In genomic region chr14:20332386-20332945, GRCh38 we compare ENCODE assay signal across 1 cellular context.
TF ChIP-seq lines count a peak whose summit lies in the region.

No MANE protein-coding gene starts in this region.

TF ChIP-seq in liver, 16 proteins besides CTCF, POLR2A, EP300 and RAD21 (continued from another document):
- TF ChIP-seq, protein P1, sequence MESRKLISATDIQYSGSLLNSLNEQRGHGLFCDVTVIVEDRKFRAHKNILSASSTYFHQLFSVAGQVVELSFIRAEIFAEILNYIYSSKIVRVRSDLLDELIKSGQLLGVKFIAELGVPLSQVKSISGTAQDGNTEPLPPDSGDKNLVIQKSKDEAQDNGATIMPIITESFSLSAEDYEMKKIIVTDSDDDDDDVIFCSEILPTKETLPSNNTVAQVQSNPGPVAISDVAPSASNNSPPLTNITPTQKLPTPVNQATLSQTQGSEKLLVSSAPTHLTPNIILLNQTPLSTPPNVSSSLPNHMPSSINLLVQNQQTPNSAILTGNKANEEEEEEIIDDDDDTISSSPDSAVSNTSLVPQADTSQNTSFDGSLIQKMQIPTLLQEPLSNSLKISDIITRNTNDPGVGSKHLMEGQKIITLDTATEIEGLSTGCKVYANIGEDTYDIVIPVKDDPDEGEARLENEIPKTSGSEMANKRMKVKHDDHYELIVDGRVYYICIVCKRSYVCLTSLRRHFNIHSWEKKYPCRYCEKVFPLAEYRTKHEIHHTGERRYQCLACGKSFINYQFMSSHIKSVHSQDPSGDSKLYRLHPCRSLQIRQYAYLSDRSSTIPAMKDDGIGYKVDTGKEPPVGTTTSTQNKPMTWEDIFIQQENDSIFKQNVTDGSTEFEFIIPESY (IDR thresholded peaks at IDR 0.05) = no peak
